In the genomic region with DNA sequence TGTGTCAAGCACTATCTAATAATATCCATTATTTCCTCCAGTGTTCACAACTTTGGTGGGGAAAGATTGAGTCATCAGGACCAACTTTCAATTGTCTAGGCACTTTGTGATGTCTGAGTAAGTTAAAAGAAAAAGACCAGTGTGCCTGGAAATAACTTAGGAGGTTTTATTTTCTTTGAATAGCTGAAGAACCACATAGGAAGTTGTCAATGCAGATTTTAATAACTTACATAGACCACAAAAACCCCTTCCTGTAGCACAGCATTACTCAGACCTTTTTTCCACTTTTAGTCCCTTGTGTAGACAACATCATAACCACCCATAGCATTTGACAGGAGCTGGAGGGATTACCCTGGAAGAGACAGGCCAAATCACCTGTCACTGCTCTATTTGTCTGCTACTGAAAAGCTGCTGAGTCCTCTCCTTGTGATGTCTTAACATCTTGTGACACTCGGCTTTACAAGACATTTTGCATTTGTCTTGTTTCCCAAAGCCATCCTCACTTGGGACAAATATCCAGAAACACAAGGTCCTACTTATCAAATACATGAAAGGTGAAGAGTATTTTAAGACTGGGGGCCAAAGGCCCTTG, we compare ENCODE assay signal across 12 cellular contexts.
DNase-seq lines count a peak whose midpoint lies in the region; ATAC-seq, FAIRE-seq and TF ChIP-seq lines count a peak whose summit lies in the region.
"Had no signal": no experiment of that assay in that cellular context is flagged by ENCODE, and none has a peak within 500 bp of the region (broad histone marks: within the 10 kb centered on the region; RNA-seq: fewer than 3 reads in every experiment).

No MANE protein-coding gene starts in this region.

- peaks cover 24% of the 10 kb centered on the region for H3K4me1 ChIP-seq in BLaER1
- H3K4me1 ChIP-seq: SJSA1 had no signal

- no peak overlapping the region for H3K9ac ChIP-seq in BLaER1

- H4K20me1 ChIP-seq in BLaER1 = 0 out of 2 replicates have a peak, but pooled peaks cover 4% of the 10 kb centered on the region

- ATAC-seq in HG02852 (IDR thresholded peaks at IDR 0.05; ENCODE audit: unreplicated experiment) = peak; percentile 91

- H3K36me3 ChIP-seq in BLaER1 = no peaks in the 10 kb centered on the region
- H3K36me3 ChIP-seq: SJSA1 had no signal

- no peak overlapping the region for H3K4me3 Mint-ChIP-seq in nephron progenitor cell
- H3K4me3 Mint-ChIP-seq: B cell had no signal

- FAIRE-seq in GM19239 (lab: Jason Lieb, UNC) = peak; percentile 80
- FAIRE-seq: endometrium had no signal

- DNase-seq in GM19239 (ENCODE audit: insufficient read length, low spot score) = peak; percentile 9
- DNase-seq in Jurkat, Clone E6-1 (ENCODE audit: low read depth, low spot score) = peak; percentile 67
- no peak for DNase-seq in nephron progenitor cell
- DNase-seq in stimulated activated naive CD4-positive, alpha-beta T cell (lab: John Stamatoyannopoulos, UW) = no peak
- no peak for DNase-seq in KG1 (lab: John Stamatoyannopoulos, UW)
- DNase-seq in nucleus accumbens (lab: John Stamatoyannopoulos, UW) = no peak
- DNase-seq: NCI-H1105 had no signal

- H3K9me3 ChIP-seq in BLaER1 = peaks cover 12% of the 10 kb centered on the region
- H3K9me3 ChIP-seq: SJSA1 had no signal

- no peaks in the 10 kb centered on the region for H3K27me3 Mint-ChIP-seq in nephron progenitor cell (ENCODE audit: low read depth, poor library complexity)
- H3K27me3 Mint-ChIP-seq: B cell had no signal

- no peak overlapping the region for H3K4me3 ChIP-seq in BLaER1
- no peak overlapping the region for H3K4me3 ChIP-seq in Jurkat, Clone E6-1 (ENCODE audit: low read length)
- H3K4me3 ChIP-seq: SJSA1 had no signal

- no peak for TF ChIP-seq CTCF in nephron progenitor cell (IDR thresholded peaks at IDR 0.05)

- H3K4me1 Mint-ChIP-seq in nephron progenitor cell = no peaks in the 10 kb centered on the region
- H3K4me1 Mint-ChIP-seq: B cell had no signal

- peaks cover 18% of the 10 kb centered on the region for H3K27me3 ChIP-seq in BLaER1
- H3K27me3 ChIP-seq: SJSA1 had no signal

- no peaks in the 10 kb centered on the region for H3K36me3 Mint-ChIP-seq in nephron progenitor cell (ENCODE audit: low read depth)

- H3K27ac ChIP-seq in BLaER1 = no peak overlapping the region
- H3K27ac ChIP-seq: SJSA1 had no signal

- peak overlapping the region; percentile 74 for H3K4me2 ChIP-seq in BLaER1

- no peak overlapping the region for H3K27ac Mint-ChIP-seq in nephron progenitor cell
- H3K27ac Mint-ChIP-seq: B cell had no signal

- H3K9me3 Mint-ChIP-seq in nephron progenitor cell = no peaks in the 10 kb centered on the region

Comparison
In these comparisons a context has a peak if more than half of its experiments do, and no peak if none do; other contexts are left out.
1. DNase-seq: peak in GM19239 (single experiment) and Jurkat, Clone E6-1 (single experiment); none in nephron progenitor cell (single experiment), stimulated activated naive CD4-positive, alpha-beta T cell (0 of 6), KG1 (single experiment) and nucleus accumbens (0 of 56).